16 cellular contexts compared by ENCODE assay signal in genomic region chr5:40675396-40676133, GRCh38. TPM values are rescaled to one million over a fixed set of nuclear protein-coding genes. Genes with fewer than 3 reads are reported as not detected.
DNase-seq lines count a peak whose midpoint lies in the region; ATAC-seq and TF ChIP-seq lines count a peak whose summit lies in the region.
"Had no signal": no experiment of that assay in that cellular context is flagged by ENCODE, and none has a peak within 500 bp of the region (broad histone marks: within the 10 kb centered on the region; RNA-seq: fewer than 3 reads in every experiment).

No MANE protein-coding gene starts in this region.

- H3K27me3 ChIP-seq in IMR-90 (ENCODE audit: control insufficient read depth, insufficient read depth, low read length) = no peaks in the 10 kb centered on the region
- H3K27me3 ChIP-seq in neural cell (ENCODE audit: insufficient read depth, low read depth, low read length) = peaks cover 22% of the 10 kb centered on the region
- no peaks in the 10 kb centered on the region for H3K27me3 ChIP-seq in tibial artery
- H3K27me3 ChIP-seq: SJCRH30 had no signal

- in situ Hi-C loops in IMR-90 (cut with MboI; ENCODE audit: low sequenced_read_pairs) = loop anchor here (10.0 kb wide), 1 partner anchor 451 kb away; no protein-coding TSS in a partner anchor

- H3K4me1 Mint-ChIP-seq in activated T-cell treated with anti-CD3 and anti-CD28 coated beads, Interleukin-2, amount 50 U/mL, for 72 hours (ENCODE audit: low read depth) = peaks cover 73% of the 10 kb centered on the region

- no peak for TF ChIP-seq POLR2A in IMR-90 (IDR thresholded peaks at IDR 0.05; ENCODE audit: low read depth, low read length)

- no peak overlapping the region for H4K8ac ChIP-seq in IMR-90 (ENCODE audit: low read depth in 2 of 2, low read length in 2 of 2)

- H3K36me3 ChIP-seq in IMR-90 (ENCODE audit: control insufficient read depth, insufficient read depth, low read length) = no peaks in the 10 kb centered on the region
- no peaks in the 10 kb centered on the region for H3K36me3 ChIP-seq in neural cell (ENCODE audit: insufficient read depth, low read length)
- no peaks in the 10 kb centered on the region for H3K36me3 ChIP-seq in tibial artery
- H3K36me3 ChIP-seq: SJCRH30 had no signal

- no peak for ATAC-seq in IMR-90 (ENCODE audit: low read depth)
- peak; percentile 49 to 51 for ATAC-seq in activated T-cell treated with anti-CD3 and anti-CD28 coated beads, Interleukin-2, amount 50 U/mL, for 72 hours (replicated peaks in 1 of 2)
- ATAC-seq in HG03025 (IDR thresholded peaks at IDR 0.05; ENCODE audit: low FRiP score, unreplicated experiment) = no peak
- ATAC-seq: K562, left lobe of liver had no signal

- H3F3A ChIP-seq in neural cell (ENCODE audit: insufficient read depth, low read length, poor library complexity, severe bottlenecking) = no peaks in the 10 kb centered on the region

- H4K5ac ChIP-seq in IMR-90 (ENCODE audit: low read depth, low read length) = no peak overlapping the region

- no peak overlapping the region for H3K4me2 ChIP-seq in IMR-90 (ENCODE audit: low read depth, low read length)
- H3K4me2 ChIP-seq in neural cell (ENCODE audit: low read length) = no peak overlapping the region

- TF ChIP-seq RAD21 in IMR-90 (IDR thresholded peaks at IDR 0.05; ENCODE audit: low read length) (no peak), neural cell (conservative IDR thresholded peaks at IDR 0.05) (no peak)

- 0 out of 2 replicates have a peak overlapping the region, but pooled peaks have one; percentile 12 for H3K14ac ChIP-seq in IMR-90 (replicated peaks; ENCODE audit: low read depth, low read length)

- no TSS peak for BruUV-seq in IMR-90 (replicated peaks; lab: Mats Ljungman, UMichigan)

- peaks cover 7 to 20% of the 10 kb centered on the region in 2 experiments; a peak in 3 of 4 replicates for H3K79me1 ChIP-seq in IMR-90 (ENCODE audit: low read depth in 1 of 2, low read length in 2 of 2)

- peak overlapping the region; percentile 28; the same call in 1 of the 2 replicates for H3K4ac ChIP-seq in IMR-90 (ENCODE audit: low read depth, low read length)

- 0 out of 2 replicates have a peak overlapping the region, but pooled peaks have one; percentile 14 for H2BK120ac ChIP-seq in IMR-90 (ENCODE audit: low read depth, low read length)

- no peaks in the 10 kb centered on the region for H3K79me2 ChIP-seq in neural cell (replicated peaks; ENCODE audit: insufficient read depth, low read length)

- H3K4me3 ChIP-seq in IMR-90 (ENCODE audit: insufficient read depth, low read depth, low read length) (no peak overlapping the region), neural cell (ENCODE audit: low read length) (peak overlapping the region; percentile 74), tibial artery (no peak overlapping the region)
- H3K4me3 ChIP-seq: K562, SJCRH30 had no signal

- H3K4me1 ChIP-seq in IMR-90 (ENCODE audit: control insufficient read depth, insufficient read depth, low read length) (peaks cover 6% of the 10 kb centered on the region), tibial artery (peaks cover 0 to 19% (median 15%) of the 10 kb centered on the region in 4 donors)

- no peak overlapping the region for H3K18ac ChIP-seq in IMR-90 (ENCODE audit: low read depth, low read length)

- H3K9me2 ChIP-seq in neural cell (ENCODE audit: insufficient read depth, low read length) = no peaks in the 10 kb centered on the region

- WGBS in IMR-90 (ENCODE audit: extremely low coverage in 2 of 2, insufficient read length in 1 of 2), 2 experiments = no CpG with 5 or more reads among the region's 7 CpGs

- dilution Hi-C loops in IMR-90 (cut with HindIII; ENCODE audit: low sequenced_read_pairs, unreplicated experiment) = no loop called here

- peaks cover 17% of the 10 kb centered on the region for H3K9me1 ChIP-seq in IMR-90 (ENCODE audit: insufficient read depth, low read length)

- H2BK20ac ChIP-seq in IMR-90 (ENCODE audit: low read depth, low read length) = 0 out of 2 replicates have a peak overlapping the region, but pooled peaks have one; percentile 13

- H3K27ac Mint-ChIP-seq in activated T-cell treated with anti-CD3 and anti-CD28 coated beads, Interleukin-2, amount 50 U/mL, for 72 hours = peak overlapping the region; percentile 73

- POLR2A ChIA-PET in IMR-90 (lab: Charles Lee; ENCODE audit: unreplicated experiment) = no interaction called here

- no peak overlapping the region for H2BK5ac ChIP-seq in IMR-90 (ENCODE audit: low read depth, low read length, poor library complexity, severe bottlenecking)

- CTCF ChIA-PET in IMR-90 (lab: Yijun Ruan, JAX) = interaction anchor here (0.6 kb wide), 1 partner anchor 111 kb away, joined by 3 read pairs; no protein-coding TSS in a partner anchor

- H2AK9ac ChIP-seq in IMR-90 (replicated peaks; ENCODE audit: low read depth, low read length, poor library complexity) = no peak overlapping the region

- H2AFZ ChIP-seq in IMR-90 (replicated peaks; ENCODE audit: low read length, poor library complexity) (no peak overlapping the region), neural cell (ENCODE audit: low read depth, low read length) (no peak overlapping the region)

- H3K9ac ChIP-seq in IMR-90 (ENCODE audit: low read depth, low read length) (no peak overlapping the region), neural cell (ENCODE audit: low read length) (no peak overlapping the region)

- H3K36me3 Mint-ChIP-seq in activated T-cell treated with anti-CD3 and anti-CD28 coated beads, Interleukin-2, amount 50 U/mL, for 72 hours (ENCODE audit: insufficient read depth in 2 of 2) = peaks cover 8 to 12% of the 10 kb centered on the region in 2 donors

- peak; percentile 70 for DNase-seq in activated CD8-positive, alpha-beta memory T cell treated with anti-CD3 and anti-CD28 coated beads for 24 hours
- DNase-seq in activated CD8-positive, alpha-beta memory T cell treated with anti-CD3 and anti-CD28 coated beads, Interleukin-2, amount 50 U/mL, for 48 hours = no peak
- DNase-seq in IMR-90 (no peak), tibial artery (no peak), COLO829 (ENCODE audit: low spot score) (no peak)
- peak; percentile 39 to 43 for DNase-seq in activated T-cell treated with anti-CD3 and anti-CD28 coated beads, Interleukin-2, amount 50 U/mL, for 72 hours
- DNase-seq: ACHN, DMS 273 treated with DMSO at 0.1 percent for 48 hours, NCI-H187, NCI-H774, SJCRH30 had no signal

- intact Hi-C loops in IMR-90 (cut with micrococcal nuclease) = loop anchor here (5.0 kb wide), 4 partner anchors 103 to 273 kb away; no protein-coding TSS in a partner anchor
- intact Hi-C loops in tibial artery (cut with DNase I; ENCODE audit: low total_unique reads) = no loop called here

- peak overlapping the region; percentile 61 to 78 for H3K4me3 Mint-ChIP-seq in activated T-cell treated with anti-CD3 and anti-CD28 coated beads, Interleukin-2, amount 50 U/mL, for 72 hours

- H3K23ac ChIP-seq in IMR-90 (ENCODE audit: low read depth, low read length) = no peak overlapping the region

- H3K56ac ChIP-seq in IMR-90 (ENCODE audit: extremely low read depth, insufficient read depth, low read length) = no peak overlapping the region

- H4K20me1 ChIP-seq in IMR-90 (ENCODE audit: insufficient read depth, low read length) = no peaks in the 10 kb centered on the region
- no peaks in the 10 kb centered on the region for H4K20me1 ChIP-seq in neural cell (ENCODE audit: insufficient read depth)

- TF ChIP-seq EP300 in neural cell (conservative IDR thresholded peaks at IDR 0.05; ENCODE audit: poor library complexity, severe bottlenecking) = no peak

- TF ChIP-seq CTCF in IMR-90 (conservative IDR thresholded peaks at IDR 0.05; ENCODE audit: low read depth, low read length) (no peak), neural cell (IDR thresholded peaks at IDR 0.05; ENCODE audit: poor library complexity, severe bottlenecking) (no peak), tibial artery (IDR thresholded peaks at IDR 0.05) (no peak)

- H2AK5ac ChIP-seq in IMR-90 (ENCODE audit: low read depth, low read length) = peak overlapping the region; percentile 61

- H3K9me3 ChIP-seq in IMR-90 (ENCODE audit: control insufficient read depth, insufficient read depth, low read length) (no peaks in the 10 kb centered on the region), neural cell (ENCODE audit: low read length) (no peaks in the 10 kb centered on the region), tibial artery (no peaks in the 10 kb centered on the region)
- H3K9me3 ChIP-seq: SJCRH30 had no signal

- H3K27ac ChIP-seq in IMR-90 (ENCODE audit: insufficient read depth, low read length) (no peak overlapping the region), neural cell (ENCODE audit: low read length) (peak overlapping the region; percentile 67), tibial artery (peak overlapping the region in 1 of 2 donors; percentile 86)
- H3K27ac ChIP-seq: SJCRH30 had no signal

- no peak overlapping the region for H2BK15ac ChIP-seq in IMR-90 (ENCODE audit: low read depth, low read length)

- H3K27me3 Mint-ChIP-seq in activated T-cell treated with anti-CD3 and anti-CD28 coated beads, Interleukin-2, amount 50 U/mL, for 72 hours (ENCODE audit: low read depth) = no peaks in the 10 kb centered on the region

- H4K91ac ChIP-seq in IMR-90 (ENCODE audit: insufficient read depth, low read depth, low read length) = no peak overlapping the region

- H3K9me3 Mint-ChIP-seq in activated T-cell treated with anti-CD3 and anti-CD28 coated beads, Interleukin-2, amount 50 U/mL, for 72 hours = no peaks in the 10 kb centered on the region
- H3K9me3 Mint-ChIP-seq: nephron had no signal

TF ChIP-seq in neural cell, 6 proteins besides CTCF, POLR2A, EP300 and RAD21 (continues in another document):
- TF ChIP-seq TAF1 (IDR thresholded peaks at IDR 0.05; ENCODE audit: low read depth) = no peak
- TF ChIP-seq MXI1 (conservative IDR thresholded peaks at IDR 0.05; ENCODE audit: poor library complexity, severe bottlenecking) = no peak
- TF ChIP-seq EZH2 (IDR thresholded peaks at IDR 0.05; ENCODE audit: borderline replicate concordance, insufficient read depth, low read length, poor library complexity, severe bottlenecking) = no peak
- TF ChIP-seq POLR2AphosphoS5 (IDR thresholded peaks at IDR 0.05) = no peak

RNA-seq across cellular contexts. Expression of gene PTGER4, which starts 4.2 kb away (rescaled TPM):
- 7.9 and 10.6 TPM in 2 replicates for total RNA-seq in IMR-90 (2012; rRNA removed)
- polyA plus RNA-seq in IMR-90 (2012; rRNA removed) (10.1 and 15.4 TPM in 2 replicates), neural cell (6.2 and 12.0 TPM in 2 replicates)
- polyA plus RNA-seq in IMR-90 (2012; cell fraction: cytosol; rRNA removed) = 9.9 and 20.9 TPM in 2 replicates
- polyA plus RNA-seq in IMR-90 (2012; cell fraction: nucleus; rRNA removed; ENCODE audit: low replicate concordance) = 11.4 and 25.1 TPM in 2 replicates
- total RNA-seq in activated T-cell treated with anti-CD3 and anti-CD28 coated beads, Interleukin-2, amount 50 U/mL, for 72 hours = 10 to 100 TPM; 42.3 to 59.5 TPM
- 12.7 and 13.9 TPM in 2 replicates for polyA minus RNA-seq in neural cell
- polyA plus RNA-seq: K562 had no signal

Comparison
In these comparisons a context has a peak if more than half of its experiments do, and no peak if none do; other contexts are left out.
1. DNase-seq: peak in activated CD8-positive, alpha-beta memory T cell treated with anti-CD3 and anti-CD28 coated beads for 24 hours (single experiment) and activated T-cell treated with anti-CD3 and anti-CD28 coated beads, Interleukin-2, amount 50 U/mL, for 72 hours (2 of 2); none in activated CD8-positive, alpha-beta memory T cell treated with anti-CD3 and anti-CD28 coated beads, Interleukin-2, amount 50 U/mL, for 48 hours (single experiment), IMR-90 (single experiment), tibial artery (0 of 2) and COLO829 (single experiment).
2. ATAC-seq: peak in activated T-cell treated with anti-CD3 and anti-CD28 coated beads, Interleukin-2, amount 50 U/mL, for 72 hours (2 of 2); none in IMR-90 (single experiment) and HG03025 (single experiment).